ENCODE assay signal across 1 cellular context in genomic region chr10:11533328-11533781, GRCh38.
TF ChIP-seq lines count a peak whose summit lies in the region.

No MANE protein-coding gene starts in this region.

TF ChIP-seq in GM23338, 12 proteins besides CTCF, POLR2A, EP300 and RAD21 (continued from another document):
- TF ChIP-seq ZNF114 (CRISPR knock-in tag; IDR thresholded peaks at IDR 0.05) = no peak
TF ChIP-seq in GM23338: peak in this region for 0.
